In the genomic region with DNA sequence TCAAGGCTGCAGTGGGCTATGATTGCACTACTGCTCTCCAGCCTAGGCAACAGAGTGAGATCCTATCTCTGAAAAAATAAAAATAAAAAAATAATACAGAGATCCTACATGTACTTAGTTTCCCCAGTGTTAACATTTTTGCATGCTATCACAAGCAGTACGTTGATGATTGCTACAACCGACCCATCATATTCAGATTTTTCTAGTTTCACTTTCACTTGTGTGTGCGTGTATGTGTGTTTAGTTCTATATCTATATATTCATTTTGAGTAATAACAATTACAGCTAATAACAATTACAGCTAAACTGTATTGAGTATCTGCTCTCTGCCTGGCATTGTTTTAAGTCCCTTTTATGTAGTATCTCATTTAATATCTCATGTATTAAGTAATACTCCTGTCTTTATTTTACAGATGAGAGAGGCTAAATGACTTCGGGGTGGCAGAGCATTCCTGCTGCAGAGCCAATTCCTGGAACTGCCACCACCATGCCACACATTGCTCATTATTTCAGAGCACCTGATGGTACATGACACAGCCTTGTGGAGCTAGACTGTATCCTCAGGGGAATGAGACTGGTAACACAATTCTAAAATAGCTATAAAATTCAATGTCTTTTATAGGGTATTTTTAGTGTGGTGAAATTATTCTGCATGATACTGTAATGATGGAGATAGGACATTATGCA, we compare ENCODE assay signal across 10 cellular contexts.
DNase-seq lines count a peak whose midpoint lies in the region; ATAC-seq and TF ChIP-seq lines count a peak whose summit lies in the region.
"Had no signal": no experiment of that assay in that cellular context is flagged by ENCODE, and none has a peak within 500 bp of the region (broad histone marks: within the 10 kb centered on the region; RNA-seq: fewer than 3 reads in every experiment).

No MANE protein-coding gene starts in this region.

- H3K4me3 Mint-ChIP-seq in activated T-cell treated with anti-CD3 and anti-CD28 coated beads, Interleukin-2, amount 50 U/mL, for 4 hours: peak overlapping the region; percentile 80
- H3K4me3 Mint-ChIP-seq in stimulated activated naive CD8-positive, alpha-beta T cell treated with anti-CD3 and anti-CD28 coated beads, Interleukin-15, amount 100 ng/mL, for 72 hours: peak overlapping the region; percentile 42 to 63

- peak overlapping the region; percentile 9 to 85 for H3K27ac Mint-ChIP-seq in stimulated activated naive CD8-positive, alpha-beta T cell treated with anti-CD3 and anti-CD28 coated beads, Interleukin-15, amount 100 ng/mL, for 72 hours

- H3K9me3 Mint-ChIP-seq in activated T-cell treated with anti-CD3 and anti-CD28 coated beads, Interleukin-2, amount 50 U/mL, for 4 hours: no peaks in the 10 kb centered on the region
- no peaks in the 10 kb centered on the region for H3K9me3 Mint-ChIP-seq in stimulated activated naive CD8-positive, alpha-beta T cell treated with anti-CD3 and anti-CD28 coated beads, Interleukin-15, amount 100 ng/mL, for 72 hours

- TF ChIP-seq CTCF in coronary artery (IDR thresholded peaks at IDR 0.05): no peak

- H3K27me3 Mint-ChIP-seq in activated T-cell treated with anti-CD3 and anti-CD28 coated beads, Interleukin-2, amount 50 U/mL, for 4 hours (ENCODE audit: low read depth): no peaks in the 10 kb centered on the region
- no peaks in the 10 kb centered on the region for H3K27me3 Mint-ChIP-seq in stimulated activated naive CD8-positive, alpha-beta T cell treated with anti-CD3 and anti-CD28 coated beads, Interleukin-15, amount 100 ng/mL, for 72 hours

- H3K4me1 Mint-ChIP-seq in activated T-cell treated with anti-CD3 and anti-CD28 coated beads, Interleukin-2, amount 50 U/mL, for 4 hours (ENCODE audit: low read depth): peaks cover 29% of the 10 kb centered on the region
- peaks cover 29% of the 10 kb centered on the region for H3K4me1 Mint-ChIP-seq in stimulated activated naive CD8-positive, alpha-beta T cell treated with anti-CD3 and anti-CD28 coated beads, Interleukin-15, amount 100 ng/mL, for 72 hours

- H3K27ac ChIP-seq in coronary artery: no peak overlapping the region
- H3K27ac ChIP-seq: foreskin keratinocyte had no signal

- H3K36me3 Mint-ChIP-seq in activated T-cell treated with anti-CD3 and anti-CD28 coated beads, Interleukin-2, amount 50 U/mL, for 4 hours (ENCODE audit: insufficient read depth): no peaks in the 10 kb centered on the region

- ATAC-seq in activated T-cell treated with anti-CD3 and anti-CD28 coated beads, Interleukin-2, amount 50 U/mL, for 4 hours: peak; percentile 73 to 82
- peak; percentile 75 for ATAC-seq in stimulated activated naive CD8-positive, alpha-beta T cell treated with anti-CD3 and anti-CD28 coated beads, Interleukin-15, amount 100 ng/mL, for 72 hours
- ATAC-seq in GM21360 (IDR thresholded peaks at IDR 0.05; ENCODE audit: unreplicated experiment): no peak
- ATAC-seq: foreskin keratinocyte had no signal

- no peak for DNase-seq in activated T-cell treated with anti-CD3 and anti-CD28 coated beads, Interleukin-2, amount 50 U/mL, for 4 hours
- DNase-seq in activated T-cell treated with anti-CD3 and anti-CD28 coated beads for 4 hours: no peak
- peak; percentile 17 for DNase-seq in LoVo (ENCODE audit: low spot score)
- no peak for DNase-seq in coronary artery (ENCODE audit: low spot score)
- DNase-seq in stimulated activated naive CD8-positive, alpha-beta T cell treated with anti-CD3 and anti-CD28 coated beads, Interleukin-15, amount 100 ng/mL, for 72 hours: no peak
- no peak for DNase-seq in NCI-H128 (lab: John Stamatoyannopoulos, UW; ENCODE audit: unreplicated experiment)
- DNase-seq in NCI-H146 (lab: John Stamatoyannopoulos, UW): no peak
- DNase-seq: foreskin keratinocyte, NCI-H2081 treated with DMSO at 0.1 percent for 48 hours had no signal

- H3K4me3 ChIP-seq in coronary artery: peak overlapping the region; percentile 59
